In the genomic region with DNA sequence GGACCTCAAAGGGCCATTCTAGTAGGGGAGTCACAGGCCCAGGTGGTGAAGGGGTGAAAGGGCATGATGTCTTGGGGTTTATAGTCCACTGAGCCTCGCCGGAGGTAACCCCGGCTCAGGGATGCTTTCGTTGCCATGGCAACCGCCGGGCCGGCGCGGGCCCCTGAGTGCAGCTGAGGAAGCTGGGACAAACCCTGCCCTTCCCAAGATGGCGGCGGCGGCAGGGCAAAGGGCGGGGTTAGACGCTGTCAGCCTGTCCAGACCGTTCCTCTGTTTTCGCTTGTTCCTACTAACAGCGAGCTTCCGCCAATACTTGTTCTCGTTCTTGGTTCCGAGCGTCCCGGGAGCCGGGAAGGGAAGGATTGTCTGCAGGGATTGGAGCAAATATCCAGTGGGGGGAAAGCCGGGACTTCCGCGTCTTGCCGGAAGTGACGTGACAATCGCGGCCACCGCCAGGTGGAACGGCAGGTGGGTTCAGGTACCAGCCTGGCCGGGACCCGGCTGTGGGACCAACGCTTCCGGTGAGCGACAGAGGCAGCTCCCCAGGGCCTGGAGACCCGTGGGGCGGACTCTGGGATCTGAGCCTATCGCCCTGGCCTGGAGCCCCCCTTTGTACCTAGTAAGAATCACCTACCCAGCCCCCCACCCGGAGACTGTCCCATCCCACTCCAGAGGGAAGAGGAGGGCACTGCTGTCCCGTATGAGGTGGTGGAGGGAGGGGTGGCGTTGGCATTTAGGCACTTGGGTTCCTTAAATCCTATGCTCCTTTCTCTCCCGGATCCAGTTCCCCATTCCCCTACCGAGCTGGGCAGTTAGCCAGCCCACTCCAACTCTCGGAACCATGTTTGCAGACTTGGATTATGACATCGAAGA, we compare ENCODE assay signal across 1 cellular context.
TF ChIP-seq lines count a peak whose summit lies in the region.

A gene (plus strand): TSS at position 436 of the 873 bp plus-strand sequence. CDS start 406 bp downstream, at position 842.

TF ChIP-seq in K562, 482 proteins besides CTCF, POLR2A, EP300 and RAD21 (continued from another document and continues in another):
- TF ChIP-seq, protein P1, sequence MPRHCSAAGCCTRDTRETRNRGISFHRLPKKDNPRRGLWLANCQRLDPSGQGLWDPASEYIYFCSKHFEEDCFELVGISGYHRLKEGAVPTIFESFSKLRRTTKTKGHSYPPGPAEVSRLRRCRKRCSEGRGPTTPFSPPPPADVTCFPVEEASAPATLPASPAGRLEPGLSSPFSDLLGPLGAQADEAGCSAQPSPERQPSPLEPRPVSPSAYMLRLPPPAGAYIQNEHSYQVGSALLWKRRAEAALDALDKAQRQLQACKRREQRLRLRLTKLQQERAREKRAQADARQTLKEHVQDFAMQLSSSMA (CRISPR knock-in tag; IDR thresholded peaks at IDR 0.05), result peak; percentile 99
- TF ChIP-seq HMG20B (CRISPR knock-in tag; IDR thresholded peaks at IDR 0.05), result no peak
- TF ChIP-seq LARP7 (IDR thresholded peaks at IDR 0.05), result no peak
- TF ChIP-seq CTBP1 (IDR thresholded peaks at IDR 0.05; ENCODE audit: borderline replicate concordance), result peak; percentile 96
- TF ChIP-seq, protein P2, sequence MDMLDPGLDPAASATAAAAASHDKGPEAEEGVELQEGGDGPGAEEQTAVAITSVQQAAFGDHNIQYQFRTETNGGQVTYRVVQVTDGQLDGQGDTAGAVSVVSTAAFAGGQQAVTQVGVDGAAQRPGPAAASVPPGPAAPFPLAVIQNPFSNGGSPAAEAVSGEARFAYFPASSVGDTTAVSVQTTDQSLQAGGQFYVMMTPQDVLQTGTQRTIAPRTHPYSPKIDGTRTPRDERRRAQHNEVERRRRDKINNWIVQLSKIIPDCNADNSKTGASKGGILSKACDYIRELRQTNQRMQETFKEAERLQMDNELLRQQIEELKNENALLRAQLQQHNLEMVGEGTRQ (CRISPR knock-in tag; IDR thresholded peaks at IDR 0.05), result no peak
- TF ChIP-seq, protein P3, sequence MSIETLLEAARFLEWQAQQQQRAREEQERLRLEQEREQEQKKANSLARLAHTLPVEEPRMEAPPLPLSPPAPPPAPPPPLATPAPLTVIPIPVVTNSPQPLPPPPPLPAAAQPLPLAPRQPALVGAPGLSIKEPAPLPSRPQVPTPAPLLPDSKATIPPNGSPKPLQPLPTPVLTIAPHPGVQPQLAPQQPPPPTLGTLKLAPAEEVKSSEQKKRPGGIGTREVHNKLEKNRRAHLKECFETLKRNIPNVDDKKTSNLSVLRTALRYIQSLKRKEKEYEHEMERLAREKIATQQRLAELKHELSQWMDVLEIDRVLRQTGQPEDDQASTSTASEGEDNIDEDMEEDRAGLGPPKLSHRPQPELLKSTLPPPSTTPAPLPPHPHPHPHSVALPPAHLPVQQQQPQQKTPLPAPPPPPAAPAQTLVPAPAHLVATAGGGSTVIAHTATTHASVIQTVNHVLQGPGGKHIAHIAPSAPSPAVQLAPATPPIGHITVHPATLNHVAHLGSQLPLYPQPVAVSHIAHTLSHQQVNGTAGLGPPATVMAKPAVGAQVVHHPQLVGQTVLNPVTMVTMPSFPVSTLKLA (conservative IDR thresholded peaks at IDR 0.05), result peak; percentile 29 to 51; a peak in 2 of 4 replicates
- no peak for TF ChIP-seq BRD9 (IDR thresholded peaks at IDR 0.05; ENCODE audit: low read depth, partially characterized antibody)
- TF ChIP-seq, protein P4, sequence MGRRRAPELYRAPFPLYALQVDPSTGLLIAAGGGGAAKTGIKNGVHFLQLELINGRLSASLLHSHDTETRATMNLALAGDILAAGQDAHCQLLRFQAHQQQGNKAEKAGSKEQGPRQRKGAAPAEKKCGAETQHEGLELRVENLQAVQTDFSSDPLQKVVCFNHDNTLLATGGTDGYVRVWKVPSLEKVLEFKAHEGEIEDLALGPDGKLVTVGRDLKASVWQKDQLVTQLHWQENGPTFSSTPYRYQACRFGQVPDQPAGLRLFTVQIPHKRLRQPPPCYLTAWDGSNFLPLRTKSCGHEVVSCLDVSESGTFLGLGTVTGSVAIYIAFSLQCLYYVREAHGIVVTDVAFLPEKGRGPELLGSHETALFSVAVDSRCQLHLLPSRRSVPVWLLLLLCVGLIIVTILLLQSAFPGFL (CRISPR knock-in tag; IDR thresholded peaks at IDR 0.05), result no peak
- TF ChIP-seq, protein P5, sequence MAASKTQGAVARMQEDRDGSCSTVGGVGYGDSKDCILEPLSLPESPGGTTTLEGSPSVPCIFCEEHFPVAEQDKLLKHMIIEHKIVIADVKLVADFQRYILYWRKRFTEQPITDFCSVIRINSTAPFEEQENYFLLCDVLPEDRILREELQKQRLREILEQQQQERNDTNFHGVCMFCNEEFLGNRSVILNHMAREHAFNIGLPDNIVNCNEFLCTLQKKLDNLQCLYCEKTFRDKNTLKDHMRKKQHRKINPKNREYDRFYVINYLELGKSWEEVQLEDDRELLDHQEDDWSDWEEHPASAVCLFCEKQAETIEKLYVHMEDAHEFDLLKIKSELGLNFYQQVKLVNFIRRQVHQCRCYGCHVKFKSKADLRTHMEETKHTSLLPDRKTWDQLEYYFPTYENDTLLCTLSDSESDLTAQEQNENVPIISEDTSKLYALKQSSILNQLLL (CRISPR knock-in tag; IDR thresholded peaks at IDR 0.05; ENCODE audit: borderline replicate concordance), result no peak
- TF ChIP-seq, protein P6, sequence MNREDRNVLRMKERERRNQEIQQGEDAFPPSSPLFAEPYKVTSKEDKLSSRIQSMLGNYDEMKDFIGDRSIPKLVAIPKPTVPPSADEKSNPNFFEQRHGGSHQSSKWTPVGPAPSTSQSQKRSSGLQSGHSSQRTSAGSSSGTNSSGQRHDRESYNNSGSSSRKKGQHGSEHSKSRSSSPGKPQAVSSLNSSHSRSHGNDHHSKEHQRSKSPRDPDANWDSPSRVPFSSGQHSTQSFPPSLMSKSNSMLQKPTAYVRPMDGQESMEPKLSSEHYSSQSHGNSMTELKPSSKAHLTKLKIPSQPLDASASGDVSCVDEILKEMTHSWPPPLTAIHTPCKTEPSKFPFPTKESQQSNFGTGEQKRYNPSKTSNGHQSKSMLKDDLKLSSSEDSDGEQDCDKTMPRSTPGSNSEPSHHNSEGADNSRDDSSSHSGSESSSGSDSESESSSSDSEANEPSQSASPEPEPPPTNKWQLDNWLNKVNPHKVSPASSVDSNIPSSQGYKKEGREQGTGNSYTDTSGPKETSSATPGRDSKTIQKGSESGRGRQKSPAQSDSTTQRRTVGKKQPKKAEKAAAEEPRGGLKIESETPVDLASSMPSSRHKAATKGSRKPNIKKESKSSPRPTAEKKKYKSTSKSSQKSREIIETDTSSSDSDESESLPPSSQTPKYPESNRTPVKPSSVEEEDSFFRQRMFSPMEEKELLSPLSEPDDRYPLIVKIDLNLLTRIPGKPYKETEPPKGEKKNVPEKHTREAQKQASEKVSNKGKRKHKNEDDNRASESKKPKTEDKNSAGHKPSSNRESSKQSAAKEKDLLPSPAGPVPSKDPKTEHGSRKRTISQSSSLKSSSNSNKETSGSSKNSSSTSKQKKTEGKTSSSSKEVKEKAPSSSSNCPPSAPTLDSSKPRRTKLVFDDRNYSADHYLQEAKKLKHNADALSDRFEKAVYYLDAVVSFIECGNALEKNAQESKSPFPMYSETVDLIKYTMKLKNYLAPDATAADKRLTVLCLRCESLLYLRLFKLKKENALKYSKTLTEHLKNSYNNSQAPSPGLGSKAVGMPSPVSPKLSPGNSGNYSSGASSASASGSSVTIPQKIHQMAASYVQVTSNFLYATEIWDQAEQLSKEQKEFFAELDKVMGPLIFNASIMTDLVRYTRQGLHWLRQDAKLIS (CRISPR knock-in tag; IDR thresholded peaks at IDR 0.05), result no peak
- no peak for TF ChIP-seq MAFK (IDR thresholded peaks at IDR 0.05; ENCODE audit: low read length)
- TF ChIP-seq, protein P7, sequence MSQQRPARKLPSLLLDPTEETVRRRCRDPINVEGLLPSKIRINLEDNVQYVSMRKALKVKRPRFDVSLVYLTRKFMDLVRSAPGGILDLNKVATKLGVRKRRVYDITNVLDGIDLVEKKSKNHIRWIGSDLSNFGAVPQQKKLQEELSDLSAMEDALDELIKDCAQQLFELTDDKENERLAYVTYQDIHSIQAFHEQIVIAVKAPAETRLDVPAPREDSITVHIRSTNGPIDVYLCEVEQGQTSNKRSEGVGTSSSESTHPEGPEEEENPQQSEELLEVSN (IDR thresholded peaks at IDR 0.05; ENCODE audit: borderline replicate concordance in 1 of 2, extremely low read depth in 1 of 2, insufficient read depth in 1 of 2, insufficient read length in 1 of 2, low read depth in 1 of 2, low read length in 1 of 2, poor library complexity in 1 of 2, severe bottlenecking in 1 of 2), result peak in 1 of 2 experiments; percentile 51
- TF ChIP-seq PHF8 (IDR thresholded peaks at IDR 0.05; ENCODE audit: borderline replicate concordance, low read length), result peak; percentile 64; the same call in 1 of the 2 replicates
- no peak for TF ChIP-seq ZNF408 (CRISPR knock-in tag; IDR thresholded peaks at IDR 0.05; ENCODE audit: low read depth)
- TF ChIP-seq ATF1 (CRISPR knock-in tag; IDR thresholded peaks at IDR 0.05), result no peak
- TF ChIP-seq ATF1 (tag; IDR thresholded peaks at IDR 0.05), result peak; percentile 96
- TF ChIP-seq, protein P8, sequence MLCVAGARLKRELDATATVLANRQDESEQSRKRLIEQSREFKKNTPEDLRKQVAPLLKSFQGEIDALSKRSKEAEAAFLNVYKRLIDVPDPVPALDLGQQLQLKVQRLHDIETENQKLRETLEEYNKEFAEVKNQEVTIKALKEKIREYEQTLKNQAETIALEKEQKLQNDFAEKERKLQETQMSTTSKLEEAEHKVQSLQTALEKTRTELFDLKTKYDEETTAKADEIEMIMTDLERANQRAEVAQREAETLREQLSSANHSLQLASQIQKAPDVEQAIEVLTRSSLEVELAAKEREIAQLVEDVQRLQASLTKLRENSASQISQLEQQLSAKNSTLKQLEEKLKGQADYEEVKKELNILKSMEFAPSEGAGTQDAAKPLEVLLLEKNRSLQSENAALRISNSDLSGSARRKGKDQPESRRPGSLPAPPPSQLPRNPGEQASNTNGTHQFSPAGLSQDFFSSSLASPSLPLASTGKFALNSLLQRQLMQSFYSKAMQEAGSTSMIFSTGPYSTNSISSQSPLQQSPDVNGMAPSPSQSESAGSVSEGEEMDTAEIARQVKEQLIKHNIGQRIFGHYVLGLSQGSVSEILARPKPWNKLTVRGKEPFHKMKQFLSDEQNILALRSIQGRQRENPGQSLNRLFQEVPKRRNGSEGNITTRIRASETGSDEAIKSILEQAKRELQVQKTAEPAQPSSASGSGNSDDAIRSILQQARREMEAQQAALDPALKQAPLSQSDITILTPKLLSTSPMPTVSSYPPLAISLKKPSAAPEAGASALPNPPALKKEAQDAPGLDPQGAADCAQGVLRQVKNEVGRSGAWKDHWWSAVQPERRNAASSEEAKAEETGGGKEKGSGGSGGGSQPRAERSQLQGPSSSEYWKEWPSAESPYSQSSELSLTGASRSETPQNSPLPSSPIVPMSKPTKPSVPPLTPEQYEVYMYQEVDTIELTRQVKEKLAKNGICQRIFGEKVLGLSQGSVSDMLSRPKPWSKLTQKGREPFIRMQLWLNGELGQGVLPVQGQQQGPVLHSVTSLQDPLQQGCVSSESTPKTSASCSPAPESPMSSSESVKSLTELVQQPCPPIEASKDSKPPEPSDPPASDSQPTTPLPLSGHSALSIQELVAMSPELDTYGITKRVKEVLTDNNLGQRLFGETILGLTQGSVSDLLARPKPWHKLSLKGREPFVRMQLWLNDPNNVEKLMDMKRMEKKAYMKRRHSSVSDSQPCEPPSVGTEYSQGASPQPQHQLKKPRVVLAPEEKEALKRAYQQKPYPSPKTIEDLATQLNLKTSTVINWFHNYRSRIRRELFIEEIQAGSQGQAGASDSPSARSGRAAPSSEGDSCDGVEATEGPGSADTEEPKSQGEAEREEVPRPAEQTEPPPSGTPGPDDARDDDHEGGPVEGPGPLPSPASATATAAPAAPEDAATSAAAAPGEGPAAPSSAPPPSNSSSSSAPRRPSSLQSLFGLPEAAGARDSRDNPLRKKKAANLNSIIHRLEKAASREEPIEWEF (CRISPR knock-in tag; IDR thresholded peaks at IDR 0.05), result no peak
- no peak for TF ChIP-seq ZNF445 (CRISPR knock-in tag; IDR thresholded peaks at IDR 0.05; ENCODE audit: low read depth)
- peak; percentile 38 for TF ChIP-seq ZFX (CRISPR knock-in tag; IDR thresholded peaks at IDR 0.05)
- TF ChIP-seq KDM1A (IDR thresholded peaks at IDR 0.05), result peak; percentile 80 to 92
- TF ChIP-seq, protein P9, sequence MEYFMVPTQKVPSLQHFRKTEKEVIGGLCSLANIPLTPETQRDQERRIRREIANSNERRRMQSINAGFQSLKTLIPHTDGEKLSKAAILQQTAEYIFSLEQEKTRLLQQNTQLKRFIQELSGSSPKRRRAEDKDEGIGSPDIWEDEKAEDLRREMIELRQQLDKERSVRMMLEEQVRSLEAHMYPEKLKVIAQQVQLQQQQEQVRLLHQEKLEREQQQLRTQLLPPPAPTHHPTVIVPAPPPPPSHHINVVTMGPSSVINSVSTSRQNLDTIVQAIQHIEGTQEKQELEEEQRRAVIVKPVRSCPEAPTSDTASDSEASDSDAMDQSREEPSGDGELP (CRISPR knock-in tag; IDR thresholded peaks at IDR 0.05; ENCODE audit: borderline replicate concordance), result peak; percentile 92
- TF ChIP-seq NRF1 (conservative IDR thresholded peaks at IDR 0.05 in 1 of 2, IDR thresholded peaks at IDR 0.05 in 1 of 2), result peak; percentile 50 to 68
- TF ChIP-seq TEAD1 (CRISPR knock-in tag; IDR thresholded peaks at IDR 0.05), result no peak
- TF ChIP-seq, protein P10, sequence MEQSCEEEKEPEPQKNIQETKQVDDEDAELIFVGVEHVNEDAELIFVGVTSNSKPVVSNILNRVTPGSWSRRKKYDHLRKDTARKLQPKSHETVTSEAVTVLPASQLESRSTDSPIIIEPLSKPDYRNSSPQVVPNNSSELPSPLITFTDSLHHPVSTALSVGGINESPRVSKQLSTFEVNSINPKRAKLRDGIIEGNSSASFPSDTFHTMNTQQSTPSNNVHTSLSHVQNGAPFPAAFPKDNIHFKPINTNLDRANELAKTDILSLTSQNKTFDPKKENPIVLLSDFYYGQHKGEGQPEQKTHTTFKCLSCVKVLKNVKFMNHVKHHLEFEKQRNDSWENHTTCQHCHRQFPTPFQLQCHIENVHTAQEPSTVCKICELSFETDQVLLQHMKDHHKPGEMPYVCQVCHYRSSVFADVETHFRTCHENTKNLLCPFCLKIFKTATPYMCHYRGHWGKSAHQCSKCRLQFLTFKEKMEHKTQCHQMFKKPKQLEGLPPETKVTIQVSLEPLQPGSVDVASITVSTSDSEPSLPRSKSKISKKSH (CRISPR knock-in tag; IDR thresholded peaks at IDR 0.05), result no peak
- peak; percentile 65; the same call in 1 of the 2 replicates for TF ChIP-seq ATF7 (IDR thresholded peaks at IDR 0.05)
- TF ChIP-seq POLR3A (IDR thresholded peaks at IDR 0.05; ENCODE audit: borderline replicate concordance, extremely low read depth, insufficient read depth, insufficient read length), result no peak
- TF ChIP-seq E2F3 (CRISPR knock-in tag; IDR thresholded peaks at IDR 0.05), result no peak
- no peak for TF ChIP-seq ZNF274 (IDR thresholded peaks at IDR 0.05; ENCODE audit: borderline replicate concordance, low read depth, low read length)
- TF ChIP-seq ETV5 (CRISPR knock-in tag; IDR thresholded peaks at IDR 0.05; ENCODE audit: low read depth), result peak; percentile 45; the same call in 1 of the 2 replicates
- no peak for TF ChIP-seq ARID1B (IDR thresholded peaks at IDR 0.05)
- TF ChIP-seq ZKSCAN8 (CRISPR knock-in tag; IDR thresholded peaks at IDR 0.05), result no peak
- TF ChIP-seq ZFP36 (IDR thresholded peaks at IDR 0.05; ENCODE audit: low read depth, low read length, partially characterized antibody), result no peak
